22 cellular contexts compared by ENCODE assay signal in genomic region chr3:104987859-104988258, GRCh38.
DNase-seq lines count a peak whose midpoint lies in the region; ATAC-seq, FAIRE-seq and TF ChIP-seq lines count a peak whose summit lies in the region.
"Had no signal": no experiment of that assay in that cellular context is flagged by ENCODE, and none has a peak within 500 bp of the region (broad histone marks: within the 10 kb centered on the region; RNA-seq: fewer than 3 reads in every experiment).

No MANE protein-coding gene starts in this region.

- no peaks in the 10 kb centered on the region for H4K20me1 ChIP-seq in GM23248 (ENCODE audit: insufficient read depth)
- no peaks in the 10 kb centered on the region for H4K20me1 ChIP-seq in PC-9 (ENCODE audit: insufficient read depth)

- H3K79me2 ChIP-seq in GM23248 (ENCODE audit: insufficient read depth) (no peaks in the 10 kb centered on the region), PC-9 (ENCODE audit: low read depth) (no peaks in the 10 kb centered on the region)
- H3K79me2 ChIP-seq: parathyroid adenoma had no signal

- no peaks in the 10 kb centered on the region for H3K9me2 ChIP-seq in GM23248 (ENCODE audit: insufficient read depth)
- H3K9me2 ChIP-seq in PC-9 (ENCODE audit: insufficient read depth), result no peaks in the 10 kb centered on the region

- H3K4me3 ChIP-seq in A673 (ENCODE audit: low read depth, low read length, poor library complexity, severe bottlenecking) (no peak overlapping the region), GM23248 (no peak overlapping the region), PC-9 (no peak overlapping the region), fibroblast of mammary gland (ENCODE audit: control insufficient read depth, low read depth, low read length) (no peak overlapping the region)
- H3K4me3 ChIP-seq: K562, sigmoid colon, uterus had no signal

- no peaks in the 10 kb centered on the region for H3K9me3 ChIP-seq in A673 (ENCODE audit: low read depth, low read length, poor library complexity, severe bottlenecking)
- H3K9me3 ChIP-seq in GM23248 (ENCODE audit: low read depth), result no peaks in the 10 kb centered on the region
- no peaks in the 10 kb centered on the region for H3K9me3 ChIP-seq in PC-9 (ENCODE audit: insufficient read depth, low read depth)
- H3K9me3 ChIP-seq: sigmoid colon, uterus had no signal

- BruUV-seq in A673 (replicated peaks; lab: Mats Ljungman, UMichigan) (no TSS peak), PC-9 (replicated peaks; lab: Mats Ljungman, UMichigan) (no TSS peak)

- H3F3A ChIP-seq in GM23248 (ENCODE audit: insufficient read depth) (no peaks in the 10 kb centered on the region), PC-9 (ENCODE audit: insufficient read depth, low read depth) (no peaks in the 10 kb centered on the region)

- intact Hi-C loops in A673 (cut with micrococcal nuclease; ENCODE audit: unreplicated experiment), result loop anchor here (10.0 kb wide), 1 partner anchor 377 kb away; the partner anchor contains the start of gene ALCAM
- intact Hi-C loops in PC-9 (cut with micrococcal nuclease; ENCODE audit: unreplicated experiment), result no loop called here

- in situ Hi-C loops in GM23248 (cut with MboI), result no loop called here

- H3K27me3 ChIP-seq in A673 (replicated peaks; ENCODE audit: insufficient read depth, low read depth, low read length, poor library complexity) (no peaks in the 10 kb centered on the region), GM23248 (replicated peaks; ENCODE audit: insufficient read depth) (no peaks in the 10 kb centered on the region), PC-9 (ENCODE audit: insufficient read depth, low read depth) (no peaks in the 10 kb centered on the region)
- H3K27me3 ChIP-seq: sigmoid colon, uterus had no signal

- TF ChIP-seq CTCF in A673 (conservative IDR thresholded peaks at IDR 0.05; ENCODE audit: low read depth, low read length) (peak; percentile 41; the same call in 1 of the 2 replicates), PC-9 (conservative IDR thresholded peaks at IDR 0.05) (peak; percentile 54; the same call in 1 of the 2 replicates), fibroblast of mammary gland (conservative IDR thresholded peaks at IDR 0.05; ENCODE audit: control insufficient read depth, insufficient read depth, low read depth, low read length) (no peak)

- no peak overlapping the region for H3K4me2 ChIP-seq in GM23248 (ENCODE audit: unreplicated experiment)
- no peak overlapping the region for H3K4me2 ChIP-seq in PC-9

- DNase-seq in A673 (ENCODE audit: low spot score) (peak; percentile 11), GM23248 (peak; percentile 1), PC-9 (no peak), fibroblast of mammary gland (ENCODE audit: low read depth) (peak; percentile 8), H54 (ENCODE audit: insufficient read length, low spot score) (no peak), nucleus accumbens (lab: John Stamatoyannopoulos, UW) (no peak)
- DNase-seq in activated CD4-positive, alpha-beta T cell treated with anti-CD3 and anti-CD28 coated beads, Interleukin-2, amount 50 U/mL, for 1 hour, result no peak
- DNase-seq: activated naive CD4-positive, alpha-beta T cell treated with anti-CD3 and anti-CD28 coated beads, Interleukin-2, amount 50 U/mL, for 16 hours; aorta; effector memory CD8-positive, alpha-beta T cell; head of caudate nucleus; naive thymus-derived CD8-positive, alpha-beta T cell; NCI-H1048; NCI-H1930; NCI-H446 treated with DMSO at 0.1 percent for 48 hours; sigmoid colon; SW 1271; uterus had no signal

- H3K9ac ChIP-seq in GM23248, result no peak overlapping the region
- H3K9ac ChIP-seq: parathyroid adenoma had no signal

- POLR2A ChIA-PET in A673 (lab: Charles Lee; ENCODE audit: low non-redundant PET) (no interaction called here), PC-9 (lab: Charles Lee; ENCODE audit: unreplicated experiment) (no interaction called here)

- CTCF ChIA-PET in A673 (lab: Charles Lee), result no interaction called here
- CTCF ChIA-PET in PC-9 (lab: Charles Lee), result no interaction called here

- 43% methylated on average over 2 of the region's 2 CpGs for WGBS in GM23248 (ENCODE audit: low coverage in 1 of 2, low lambda C conversion rate in 2 of 2, missing lambda C conversion rate in 2 of 2), 2 experiments

- H3K36me3 ChIP-seq in A673 (ENCODE audit: insufficient read depth, low read length, poor library complexity, severe bottlenecking) (no peaks in the 10 kb centered on the region), GM23248 (ENCODE audit: low read depth) (no peaks in the 10 kb centered on the region), PC-9 (ENCODE audit: low read depth) (no peaks in the 10 kb centered on the region)
- H3K36me3 ChIP-seq: sigmoid colon, uterus had no signal

- no peak for TF ChIP-seq POLR2A in H54 (IDR thresholded peaks at IDR 0.05; ENCODE audit: low read depth, low read length)

- H2AFZ ChIP-seq in GM23248 (no peak overlapping the region), PC-9 (no peak overlapping the region)
- H2AFZ ChIP-seq: parathyroid adenoma had no signal

- no peak for FAIRE-seq in H54 (lab: Jason Lieb, UNC)
- FAIRE-seq: K562 had no signal

- no peak for ATAC-seq in GM18511 (IDR thresholded peaks at IDR 0.05; ENCODE audit: unreplicated experiment)
- ATAC-seq: effector memory CD8-positive, alpha-beta T cell; K562; left lobe of liver; naive thymus-derived CD8-positive, alpha-beta T cell had no signal

- H3K27ac ChIP-seq in A673 (ENCODE audit: low read depth, low read length, poor library complexity, severe bottlenecking) (no peak overlapping the region), GM23248 (no peak overlapping the region), PC-9 (no peak overlapping the region)
- H3K27ac ChIP-seq: parathyroid adenoma, sigmoid colon, uterus had no signal

- H3K4me1 ChIP-seq in A673 (ENCODE audit: insufficient read depth, low read length, poor library complexity, severe bottlenecking), result no peaks in the 10 kb centered on the region
- no peaks in the 10 kb centered on the region for H3K4me1 ChIP-seq in GM23248 (ENCODE audit: insufficient read depth)
- H3K4me1 ChIP-seq in PC-9 (replicated peaks; ENCODE audit: insufficient read depth), result no peaks in the 10 kb centered on the region
- H3K4me1 ChIP-seq: parathyroid adenoma, sigmoid colon, uterus had no signal

Comparison
In these comparisons a context has a peak if more than half of its experiments do, and no peak if none do; other contexts are left out.
1. DNase-seq: peak in A673 (single experiment), GM23248 (single experiment) and fibroblast of mammary gland (single experiment); none in PC-9 (0 of 2), activated CD4-positive, alpha-beta T cell treated with anti-CD3 and anti-CD28 coated beads, Interleukin-2, amount 50 U/mL, for 1 hour (single experiment), H54 (single experiment) and nucleus accumbens (0 of 56).